In the genomic region with DNA sequence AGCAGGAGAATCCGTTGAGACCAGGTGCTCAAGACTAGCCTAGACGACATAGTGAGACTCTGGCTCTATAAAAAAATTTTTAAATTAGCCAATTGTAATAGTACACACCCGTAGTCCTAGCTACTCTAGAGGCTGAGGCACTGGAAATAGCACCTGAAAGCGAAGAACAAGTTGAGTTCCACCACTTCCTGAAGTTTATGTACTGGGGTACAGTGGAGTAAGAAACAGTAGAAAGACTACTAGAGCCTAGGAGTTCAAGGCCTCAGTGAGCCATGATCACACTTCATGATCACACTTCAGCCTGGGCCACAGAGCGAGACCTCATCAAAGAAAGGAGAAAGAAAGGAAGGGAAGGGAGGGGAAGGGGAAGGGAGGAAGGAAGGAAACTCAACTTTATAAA, we compare ENCODE assay signal across 2 cellular contexts.
TF ChIP-seq lines count a peak whose summit lies in the region.

No MANE protein-coding gene starts in this region.

TF ChIP-seq in IMR-90, 13 proteins besides CTCF, POLR2A, EP300 and RAD21:
- TF ChIP-seq SMC3 (IDR thresholded peaks at IDR 0.05; ENCODE audit: low read depth, low read length), result no peak
- TF ChIP-seq CHD1 (IDR thresholded peaks at IDR 0.05; ENCODE audit: low read depth, low read length), result no peak
- TF ChIP-seq, protein P1, sequence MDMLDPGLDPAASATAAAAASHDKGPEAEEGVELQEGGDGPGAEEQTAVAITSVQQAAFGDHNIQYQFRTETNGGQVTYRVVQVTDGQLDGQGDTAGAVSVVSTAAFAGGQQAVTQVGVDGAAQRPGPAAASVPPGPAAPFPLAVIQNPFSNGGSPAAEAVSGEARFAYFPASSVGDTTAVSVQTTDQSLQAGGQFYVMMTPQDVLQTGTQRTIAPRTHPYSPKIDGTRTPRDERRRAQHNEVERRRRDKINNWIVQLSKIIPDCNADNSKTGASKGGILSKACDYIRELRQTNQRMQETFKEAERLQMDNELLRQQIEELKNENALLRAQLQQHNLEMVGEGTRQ (IDR thresholded peaks at IDR 0.05; ENCODE audit: low read depth, low read length), result no peak
- no peak for TF ChIP-seq MXI1 (IDR thresholded peaks at IDR 0.05; ENCODE audit: borderline replicate concordance, low read depth, low read length)
- no peak for TF ChIP-seq CEBPB (IDR thresholded peaks at IDR 0.05; ENCODE audit: low read depth, low read length)
- no peak for TF ChIP-seq FOS (IDR thresholded peaks at IDR 0.05; ENCODE audit: low read depth, low read length)
- TF ChIP-seq MAFK (IDR thresholded peaks at IDR 0.05; ENCODE audit: low read depth, low read length), result no peak
- no peak for TF ChIP-seq NFE2L2 (IDR thresholded peaks at IDR 0.05; ENCODE audit: low read depth, low read length)
- no peak for TF ChIP-seq RFX5 (IDR thresholded peaks at IDR 0.05; ENCODE audit: low read depth, low read length)
- TF ChIP-seq BHLHE40 (IDR thresholded peaks at IDR 0.05; ENCODE audit: low read depth, low read length), result no peak
- TF ChIP-seq RCOR1 (IDR thresholded peaks at IDR 0.05; ENCODE audit: insufficient replicate concordance, low read length), result no peak
- TF ChIP-seq, protein P2, sequence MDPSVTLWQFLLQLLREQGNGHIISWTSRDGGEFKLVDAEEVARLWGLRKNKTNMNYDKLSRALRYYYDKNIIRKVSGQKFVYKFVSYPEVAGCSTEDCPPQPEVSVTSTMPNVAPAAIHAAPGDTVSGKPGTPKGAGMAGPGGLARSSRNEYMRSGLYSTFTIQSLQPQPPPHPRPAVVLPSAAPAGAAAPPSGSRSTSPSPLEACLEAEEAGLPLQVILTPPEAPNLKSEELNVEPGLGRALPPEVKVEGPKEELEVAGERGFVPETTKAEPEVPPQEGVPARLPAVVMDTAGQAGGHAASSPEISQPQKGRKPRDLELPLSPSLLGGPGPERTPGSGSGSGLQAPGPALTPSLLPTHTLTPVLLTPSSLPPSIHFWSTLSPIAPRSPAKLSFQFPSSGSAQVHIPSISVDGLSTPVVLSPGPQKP (IDR thresholded peaks at IDR 0.05; ENCODE audit: borderline replicate concordance, low read depth, low read length), result no peak
- no peak for TF ChIP-seq MAZ (IDR thresholded peaks at IDR 0.05; ENCODE audit: borderline replicate concordance, low read depth, low read length)
TF ChIP-seq in IMR-90: peak in this region for 0.

TF ChIP-seq in K562, 482 proteins besides CTCF, POLR2A, EP300 and RAD21:
- no peak for TF ChIP-seq HDAC2 (IDR thresholded peaks at IDR 0.05)
- no peak for TF ChIP-seq KAT2B (IDR thresholded peaks at IDR 0.05; ENCODE audit: low read depth, low read length)
- TF ChIP-seq GATAD2B (IDR thresholded peaks at IDR 0.05; ENCODE audit: borderline replicate concordance), result no peak
- TF ChIP-seq MCM2 (IDR thresholded peaks at IDR 0.05; ENCODE audit: low read depth), result no peak
- no peak for TF ChIP-seq JUND (IDR thresholded peaks at IDR 0.05; ENCODE audit: borderline replicate concordance, low read depth, low read length)
- TF ChIP-seq JUND (tag; IDR thresholded peaks at IDR 0.05; ENCODE audit: borderline replicate concordance, low read depth, low read length), result no peak
- TF ChIP-seq, protein P3, sequence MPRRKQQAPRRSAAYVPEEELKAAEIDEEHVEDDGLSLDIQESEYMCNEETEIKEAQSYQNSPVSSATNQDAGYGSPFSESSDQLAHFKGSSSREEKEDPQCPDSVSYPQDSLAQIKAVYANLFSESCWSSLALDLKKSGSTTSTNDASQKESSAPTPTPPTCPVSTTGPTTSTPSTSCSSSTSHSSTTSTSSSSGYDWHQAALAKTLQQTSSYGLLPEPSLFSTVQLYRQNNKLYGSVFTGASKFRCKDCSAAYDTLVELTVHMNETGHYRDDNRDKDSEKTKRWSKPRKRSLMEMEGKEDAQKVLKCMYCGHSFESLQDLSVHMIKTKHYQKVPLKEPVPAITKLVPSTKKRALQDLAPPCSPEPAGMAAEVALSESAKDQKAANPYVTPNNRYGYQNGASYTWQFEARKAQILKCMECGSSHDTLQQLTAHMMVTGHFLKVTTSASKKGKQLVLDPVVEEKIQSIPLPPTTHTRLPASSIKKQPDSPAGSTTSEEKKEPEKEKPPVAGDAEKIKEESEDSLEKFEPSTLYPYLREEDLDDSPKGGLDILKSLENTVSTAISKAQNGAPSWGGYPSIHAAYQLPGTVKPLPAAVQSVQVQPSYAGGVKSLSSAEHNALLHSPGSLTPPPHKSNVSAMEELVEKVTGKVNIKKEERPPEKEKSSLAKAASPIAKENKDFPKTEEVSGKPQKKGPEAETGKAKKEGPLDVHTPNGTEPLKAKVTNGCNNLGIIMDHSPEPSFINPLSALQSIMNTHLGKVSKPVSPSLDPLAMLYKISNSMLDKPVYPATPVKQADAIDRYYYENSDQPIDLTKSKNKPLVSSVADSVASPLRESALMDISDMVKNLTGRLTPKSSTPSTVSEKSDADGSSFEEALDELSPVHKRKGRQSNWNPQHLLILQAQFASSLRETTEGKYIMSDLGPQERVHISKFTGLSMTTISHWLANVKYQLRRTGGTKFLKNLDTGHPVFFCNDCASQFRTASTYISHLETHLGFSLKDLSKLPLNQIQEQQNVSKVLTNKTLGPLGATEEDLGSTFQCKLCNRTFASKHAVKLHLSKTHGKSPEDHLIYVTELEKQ (CRISPR knock-in tag; IDR thresholded peaks at IDR 0.05), result no peak
- no peak for TF ChIP-seq SRSF1 (IDR thresholded peaks at IDR 0.05; ENCODE audit: low read depth, low read length)
- no peak for TF ChIP-seq CREB1 (IDR thresholded peaks at IDR 0.05)
- no peak for TF ChIP-seq CREB1 (CRISPR knock-in tag; IDR thresholded peaks at IDR 0.05)
- no peak for TF ChIP-seq CBFA2T2 (conservative IDR thresholded peaks at IDR 0.05)
- no peak for TF ChIP-seq TEAD4 (IDR thresholded peaks at IDR 0.05; ENCODE audit: low read length)
- TF ChIP-seq TEAD4 (CRISPR knock-in tag; IDR thresholded peaks at IDR 0.05; ENCODE audit: borderline replicate concordance), result no peak
- TF ChIP-seq, protein P4, sequence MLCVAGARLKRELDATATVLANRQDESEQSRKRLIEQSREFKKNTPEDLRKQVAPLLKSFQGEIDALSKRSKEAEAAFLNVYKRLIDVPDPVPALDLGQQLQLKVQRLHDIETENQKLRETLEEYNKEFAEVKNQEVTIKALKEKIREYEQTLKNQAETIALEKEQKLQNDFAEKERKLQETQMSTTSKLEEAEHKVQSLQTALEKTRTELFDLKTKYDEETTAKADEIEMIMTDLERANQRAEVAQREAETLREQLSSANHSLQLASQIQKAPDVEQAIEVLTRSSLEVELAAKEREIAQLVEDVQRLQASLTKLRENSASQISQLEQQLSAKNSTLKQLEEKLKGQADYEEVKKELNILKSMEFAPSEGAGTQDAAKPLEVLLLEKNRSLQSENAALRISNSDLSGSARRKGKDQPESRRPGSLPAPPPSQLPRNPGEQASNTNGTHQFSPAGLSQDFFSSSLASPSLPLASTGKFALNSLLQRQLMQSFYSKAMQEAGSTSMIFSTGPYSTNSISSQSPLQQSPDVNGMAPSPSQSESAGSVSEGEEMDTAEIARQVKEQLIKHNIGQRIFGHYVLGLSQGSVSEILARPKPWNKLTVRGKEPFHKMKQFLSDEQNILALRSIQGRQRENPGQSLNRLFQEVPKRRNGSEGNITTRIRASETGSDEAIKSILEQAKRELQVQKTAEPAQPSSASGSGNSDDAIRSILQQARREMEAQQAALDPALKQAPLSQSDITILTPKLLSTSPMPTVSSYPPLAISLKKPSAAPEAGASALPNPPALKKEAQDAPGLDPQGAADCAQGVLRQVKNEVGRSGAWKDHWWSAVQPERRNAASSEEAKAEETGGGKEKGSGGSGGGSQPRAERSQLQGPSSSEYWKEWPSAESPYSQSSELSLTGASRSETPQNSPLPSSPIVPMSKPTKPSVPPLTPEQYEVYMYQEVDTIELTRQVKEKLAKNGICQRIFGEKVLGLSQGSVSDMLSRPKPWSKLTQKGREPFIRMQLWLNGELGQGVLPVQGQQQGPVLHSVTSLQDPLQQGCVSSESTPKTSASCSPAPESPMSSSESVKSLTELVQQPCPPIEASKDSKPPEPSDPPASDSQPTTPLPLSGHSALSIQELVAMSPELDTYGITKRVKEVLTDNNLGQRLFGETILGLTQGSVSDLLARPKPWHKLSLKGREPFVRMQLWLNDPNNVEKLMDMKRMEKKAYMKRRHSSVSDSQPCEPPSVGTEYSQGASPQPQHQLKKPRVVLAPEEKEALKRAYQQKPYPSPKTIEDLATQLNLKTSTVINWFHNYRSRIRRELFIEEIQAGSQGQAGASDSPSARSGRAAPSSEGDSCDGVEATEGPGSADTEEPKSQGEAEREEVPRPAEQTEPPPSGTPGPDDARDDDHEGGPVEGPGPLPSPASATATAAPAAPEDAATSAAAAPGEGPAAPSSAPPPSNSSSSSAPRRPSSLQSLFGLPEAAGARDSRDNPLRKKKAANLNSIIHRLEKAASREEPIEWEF (CRISPR knock-in tag; IDR thresholded peaks at IDR 0.05), result no peak
- TF ChIP-seq, protein P5, sequence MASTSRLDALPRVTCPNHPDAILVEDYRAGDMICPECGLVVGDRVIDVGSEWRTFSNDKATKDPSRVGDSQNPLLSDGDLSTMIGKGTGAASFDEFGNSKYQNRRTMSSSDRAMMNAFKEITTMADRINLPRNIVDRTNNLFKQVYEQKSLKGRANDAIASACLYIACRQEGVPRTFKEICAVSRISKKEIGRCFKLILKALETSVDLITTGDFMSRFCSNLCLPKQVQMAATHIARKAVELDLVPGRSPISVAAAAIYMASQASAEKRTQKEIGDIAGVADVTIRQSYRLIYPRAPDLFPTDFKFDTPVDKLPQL (IDR thresholded peaks at IDR 0.05; ENCODE audit: extremely low read depth, insufficient read length), result no peak
- no peak for TF ChIP-seq ZNF282 (CRISPR knock-in tag; IDR thresholded peaks at IDR 0.05)
- TF ChIP-seq SMARCE1 (IDR thresholded peaks at IDR 0.05), result no peak
